Comparison of ENCODE assay signal across 1 cellular context in the genomic region with DNA sequence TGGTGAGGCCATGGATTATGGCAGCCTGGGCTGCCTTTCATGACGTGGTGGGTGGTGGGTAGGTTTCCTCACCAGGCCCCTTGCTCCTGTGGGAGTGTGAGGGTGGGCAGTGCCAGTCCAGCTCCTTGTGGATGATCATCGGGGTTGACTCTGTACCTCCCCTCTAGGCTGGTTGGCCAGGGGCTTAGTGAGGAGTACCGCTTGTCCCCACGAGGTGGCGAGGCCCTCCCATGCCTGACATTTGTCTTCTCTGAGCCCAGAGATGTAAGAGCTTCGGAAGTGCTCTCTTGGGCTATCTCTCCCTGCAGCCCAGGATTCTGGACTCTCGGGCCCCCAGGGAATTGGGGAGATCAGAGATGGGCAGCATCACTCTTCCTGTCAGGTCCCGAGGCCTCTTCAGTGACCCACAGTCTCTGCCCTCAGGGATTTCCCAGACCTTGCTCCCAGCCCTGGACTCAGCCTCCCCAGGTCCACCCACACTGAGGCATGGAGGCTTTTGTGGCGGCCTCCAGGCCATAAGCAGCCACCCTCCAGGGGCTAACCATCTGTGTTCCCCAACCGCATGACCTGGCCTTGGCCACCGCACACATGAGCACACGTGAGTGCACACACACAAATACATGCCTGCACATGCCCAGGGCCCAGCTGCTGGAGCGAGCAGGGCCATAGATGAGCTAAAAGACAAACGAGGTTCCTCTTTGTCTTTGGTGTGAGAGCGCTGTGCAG.
A peak's percentile ranks its signal among the peaks of the same experiment; 100 is the strongest.
TF ChIP-seq lines count a peak whose summit lies in the region.

No MANE protein-coding gene starts in this region.

TF ChIP-seq in GM12878, 131 proteins besides CTCF, POLR2A, EP300 and RAD21:
- TF ChIP-seq TCF12 (IDR thresholded peaks at IDR 0.05; ENCODE audit: low read depth, low read length) (peak; percentile 93), EED (IDR thresholded peaks at IDR 0.05; ENCODE audit: low read depth) (peak; percentile 50), CBX5 (IDR thresholded peaks at IDR 0.05; ENCODE audit: low read depth) (no peak), TCF3 (IDR thresholded peaks at IDR 0.05; ENCODE audit: borderline replicate concordance, insufficient read depth, low read depth, low read length) (peak; percentile 90; the same call in 1 of the 2 replicates), IKZF2 (IDR thresholded peaks at IDR 0.05) (peak; percentile 86 to 88; a peak in 3 of 4 replicates), EGR1 (IDR thresholded peaks at IDR 0.05; ENCODE audit: borderline replicate concordance in 1 of 2, low read depth in 2 of 2, low read length in 2 of 2) (peak in 1 of 2 experiments; percentile 28; a peak in 1 of 3 replicates), FOXM1 (IDR thresholded peaks at IDR 0.05; ENCODE audit: low read depth, low read length) (peak; percentile 45; the same call in 1 of the 2 replicates), BCL11A (IDR thresholded peaks at IDR 0.05; ENCODE audit: low read depth, low read length) (peak; percentile 81), MEF2B (IDR thresholded peaks at IDR 0.05; ENCODE audit: partially characterized antibody, poor library complexity, severe bottlenecking) (peak; percentile 84), IKZF1 (conservative IDR thresholded peaks at IDR 0.05) (peak; percentile 92), CREM (IDR thresholded peaks at IDR 0.05; ENCODE audit: low read depth) (peak; percentile 53; the same call in 1 of the 2 replicates), NBN (IDR thresholded peaks at IDR 0.05) (peak; percentile 75; the same call in 1 of the 2 replicates), ZNF207 (IDR thresholded peaks at IDR 0.05; ENCODE audit: borderline replicate concordance) (0 out of 2 replicates have a peak, but pooled peaks have one; percentile 48), YY1 (IDR thresholded peaks at IDR 0.05; ENCODE audit: low read depth, low read length) (peak; percentile 50; the same call in 1 of the 2 replicates), NFIC (IDR thresholded peaks at IDR 0.05; ENCODE audit: low read depth, low read length) (0 out of 2 replicates have a peak, but pooled peaks have one; percentile 52), CHD1 (IDR thresholded peaks at IDR 0.05; ENCODE audit: low read depth, low read length) (peak; percentile 90; the same call in 1 of the 2 replicates), CHD2 (IDR thresholded peaks at IDR 0.05; ENCODE audit: borderline replicate concordance, low read depth, low read length) (0 out of 2 replicates have a peak, but pooled peaks have one; percentile 28), POLR2AphosphoS5 (IDR thresholded peaks at IDR 0.05; ENCODE audit: low read length) (no peak), HDGF (IDR thresholded peaks at IDR 0.05) (no peak), NR2F1 (conservative IDR thresholded peaks at IDR 0.05) (peak; percentile 88), POLR2AphosphoS2 (IDR thresholded peaks at IDR 0.05; ENCODE audit: low read depth, low read length) (no peak), RAD51 (IDR thresholded peaks at IDR 0.05) (0 out of 2 replicates have a peak, but pooled peaks have one; percentile 31), RCOR1 (conservative IDR thresholded peaks at IDR 0.05; ENCODE audit: low read depth, low read length) (0 out of 2 replicates have a peak, but pooled peaks have one; percentile 51), KDM1A (IDR thresholded peaks at IDR 0.05; ENCODE audit: borderline replicate concordance) (no peak), SMARCA5 (IDR thresholded peaks at IDR 0.05) (peak; percentile 66; the same call in 1 of the 2 replicates), HCFC1 (IDR thresholded peaks at IDR 0.05; ENCODE audit: low read length) (no peak), DPF2 (IDR thresholded peaks at IDR 0.05) (peak; percentile 90), SMC3 (IDR thresholded peaks at IDR 0.05; ENCODE audit: borderline replicate concordance, low read length) (peak; percentile 77), ATF7 (IDR thresholded peaks at IDR 0.05; ENCODE audit: low read depth) (peak; percentile 58), SIN3A (IDR thresholded peaks at IDR 0.05; ENCODE audit: low read depth, low read length) (no peak), BHLHE40 (IDR thresholded peaks at IDR 0.05; ENCODE audit: borderline replicate concordance in 1 of 2, low read depth in 2 of 2, low read length in 1 of 2) (peak; percentile 99 to 100), FOXK2 (IDR thresholded peaks at IDR 0.05) (no peak), PAX5 (IDR thresholded peaks at IDR 0.05; ENCODE audit: borderline replicate concordance, low read depth, low read length) (peak; percentile 88), ZZZ3 (IDR thresholded peaks at IDR 0.05; ENCODE audit: control insufficient read depth, insufficient read length, low read depth) (no peak), CBFB (IDR thresholded peaks at IDR 0.05; ENCODE audit: low read depth) (peak; percentile 81; the same call in 1 of the 2 replicates), SP1 (IDR thresholded peaks at IDR 0.05; ENCODE audit: low read depth, low read length) (peak; percentile 41), TBL1XR1 (IDR thresholded peaks at IDR 0.05; ENCODE audit: low read depth, low read length) (0 out of 2 replicates have a peak, but pooled peaks have one; percentile 60), PAX8 (IDR thresholded peaks at IDR 0.05) (peak; percentile 87; the same call in 1 of the 2 replicates), MTA2 (IDR thresholded peaks at IDR 0.05; ENCODE audit: low read depth) (peak; percentile 72), GATAD2B (conservative IDR thresholded peaks at IDR 0.05; ENCODE audit: low read depth) (peak; percentile 81; the same call in 1 of the 2 replicates), NR2C1 (IDR thresholded peaks at IDR 0.05) (no peak), RUNX3 (IDR thresholded peaks at IDR 0.05; ENCODE audit: low read length) (peak; percentile 92)
- TF ChIP-seq, protein P1, sequence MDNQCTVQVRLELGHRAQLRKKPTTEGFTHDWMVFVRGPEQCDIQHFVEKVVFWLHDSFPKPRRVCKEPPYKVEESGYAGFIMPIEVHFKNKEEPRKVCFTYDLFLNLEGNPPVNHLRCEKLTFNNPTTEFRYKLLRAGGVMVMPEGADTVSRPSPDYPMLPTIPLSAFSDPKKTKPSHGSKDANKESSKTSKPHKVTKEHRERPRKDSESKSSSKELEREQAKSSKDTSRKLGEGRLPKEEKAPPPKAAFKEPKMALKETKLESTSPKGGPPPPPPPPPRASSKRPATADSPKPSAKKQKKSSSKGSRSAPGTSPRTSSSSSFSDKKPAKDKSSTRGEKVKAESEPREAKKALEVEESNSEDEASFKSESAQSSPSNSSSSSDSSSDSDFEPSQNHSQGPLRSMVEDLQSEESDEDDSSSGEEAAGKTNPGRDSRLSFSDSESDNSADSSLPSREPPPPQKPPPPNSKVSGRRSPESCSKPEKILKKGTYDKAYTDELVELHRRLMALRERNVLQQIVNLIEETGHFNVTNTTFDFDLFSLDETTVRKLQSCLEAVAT (IDR thresholded peaks at IDR 0.05) = peak; percentile 63; the same call in 1 of the 2 replicates
- TF ChIP-seq, protein P2, sequence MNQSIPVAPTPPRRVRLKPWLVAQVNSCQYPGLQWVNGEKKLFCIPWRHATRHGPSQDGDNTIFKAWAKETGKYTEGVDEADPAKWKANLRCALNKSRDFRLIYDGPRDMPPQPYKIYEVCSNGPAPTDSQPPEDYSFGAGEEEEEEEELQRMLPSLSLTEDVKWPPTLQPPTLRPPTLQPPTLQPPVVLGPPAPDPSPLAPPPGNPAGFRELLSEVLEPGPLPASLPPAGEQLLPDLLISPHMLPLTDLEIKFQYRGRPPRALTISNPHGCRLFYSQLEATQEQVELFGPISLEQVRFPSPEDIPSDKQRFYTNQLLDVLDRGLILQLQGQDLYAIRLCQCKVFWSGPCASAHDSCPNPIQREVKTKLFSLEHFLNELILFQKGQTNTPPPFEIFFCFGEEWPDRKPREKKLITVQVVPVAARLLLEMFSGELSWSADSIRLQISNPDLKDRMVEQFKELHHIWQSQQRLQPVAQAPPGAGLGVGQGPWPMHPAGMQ (IDR thresholded peaks at IDR 0.05; ENCODE audit: borderline replicate concordance) = peak; percentile 43; the same call in 1 of the 2 replicates
- TF ChIP-seq, protein P3, sequence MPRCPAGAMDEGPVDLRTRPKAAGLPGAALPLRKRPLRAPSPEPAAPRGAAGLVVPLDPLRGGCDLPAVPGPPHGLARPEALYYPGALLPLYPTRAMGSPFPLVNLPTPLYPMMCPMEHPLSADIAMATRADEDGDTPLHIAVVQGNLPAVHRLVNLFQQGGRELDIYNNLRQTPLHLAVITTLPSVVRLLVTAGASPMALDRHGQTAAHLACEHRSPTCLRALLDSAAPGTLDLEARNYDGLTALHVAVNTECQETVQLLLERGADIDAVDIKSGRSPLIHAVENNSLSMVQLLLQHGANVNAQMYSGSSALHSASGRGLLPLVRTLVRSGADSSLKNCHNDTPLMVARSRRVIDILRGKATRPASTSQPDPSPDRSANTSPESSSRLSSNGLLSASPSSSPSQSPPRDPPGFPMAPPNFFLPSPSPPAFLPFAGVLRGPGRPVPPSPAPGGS (IDR thresholded peaks at IDR 0.05; ENCODE audit: borderline replicate concordance, insufficient read depth, low read depth, low read length, poor library complexity, severe bottlenecking) = peak; percentile 33
- TF ChIP-seq, protein P4, sequence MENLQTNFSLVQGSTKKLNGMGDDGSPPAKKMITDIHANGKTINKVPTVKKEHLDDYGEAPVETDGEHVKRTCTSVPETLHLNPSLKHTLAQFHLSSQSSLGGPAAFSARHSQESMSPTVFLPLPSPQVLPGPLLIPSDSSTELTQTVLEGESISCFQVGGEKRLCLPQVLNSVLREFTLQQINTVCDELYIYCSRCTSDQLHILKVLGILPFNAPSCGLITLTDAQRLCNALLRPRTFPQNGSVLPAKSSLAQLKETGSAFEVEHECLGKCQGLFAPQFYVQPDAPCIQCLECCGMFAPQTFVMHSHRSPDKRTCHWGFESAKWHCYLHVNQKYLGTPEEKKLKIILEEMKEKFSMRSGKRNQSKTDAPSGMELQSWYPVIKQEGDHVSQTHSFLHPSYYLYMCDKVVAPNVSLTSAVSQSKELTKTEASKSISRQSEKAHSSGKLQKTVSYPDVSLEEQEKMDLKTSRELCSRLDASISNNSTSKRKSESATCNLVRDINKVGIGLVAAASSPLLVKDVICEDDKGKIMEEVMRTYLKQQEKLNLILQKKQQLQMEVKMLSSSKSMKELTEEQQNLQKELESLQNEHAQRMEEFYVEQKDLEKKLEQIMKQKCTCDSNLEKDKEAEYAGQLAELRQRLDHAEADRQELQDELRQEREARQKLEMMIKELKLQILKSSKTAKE (IDR thresholded peaks at IDR 0.05; ENCODE audit: low read depth, poor library complexity, severe bottlenecking) = peak; percentile 78
- TF ChIP-seq, protein P5, sequence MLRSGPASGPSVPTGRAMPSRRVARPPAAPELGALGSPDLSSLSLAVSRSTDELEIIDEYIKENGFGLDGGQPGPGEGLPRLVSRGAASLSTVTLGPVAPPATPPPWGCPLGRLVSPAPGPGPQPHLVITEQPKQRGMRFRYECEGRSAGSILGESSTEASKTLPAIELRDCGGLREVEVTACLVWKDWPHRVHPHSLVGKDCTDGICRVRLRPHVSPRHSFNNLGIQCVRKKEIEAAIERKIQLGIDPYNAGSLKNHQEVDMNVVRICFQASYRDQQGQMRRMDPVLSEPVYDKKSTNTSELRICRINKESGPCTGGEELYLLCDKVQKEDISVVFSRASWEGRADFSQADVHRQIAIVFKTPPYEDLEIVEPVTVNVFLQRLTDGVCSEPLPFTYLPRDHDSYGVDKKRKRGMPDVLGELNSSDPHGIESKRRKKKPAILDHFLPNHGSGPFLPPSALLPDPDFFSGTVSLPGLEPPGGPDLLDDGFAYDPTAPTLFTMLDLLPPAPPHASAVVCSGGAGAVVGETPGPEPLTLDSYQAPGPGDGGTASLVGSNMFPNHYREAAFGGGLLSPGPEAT (IDR thresholded peaks at IDR 0.05; ENCODE audit: low read depth) = 0 out of 2 replicates have a peak, but pooled peaks have one; percentile 56
- TF ChIP-seq, protein P6, sequence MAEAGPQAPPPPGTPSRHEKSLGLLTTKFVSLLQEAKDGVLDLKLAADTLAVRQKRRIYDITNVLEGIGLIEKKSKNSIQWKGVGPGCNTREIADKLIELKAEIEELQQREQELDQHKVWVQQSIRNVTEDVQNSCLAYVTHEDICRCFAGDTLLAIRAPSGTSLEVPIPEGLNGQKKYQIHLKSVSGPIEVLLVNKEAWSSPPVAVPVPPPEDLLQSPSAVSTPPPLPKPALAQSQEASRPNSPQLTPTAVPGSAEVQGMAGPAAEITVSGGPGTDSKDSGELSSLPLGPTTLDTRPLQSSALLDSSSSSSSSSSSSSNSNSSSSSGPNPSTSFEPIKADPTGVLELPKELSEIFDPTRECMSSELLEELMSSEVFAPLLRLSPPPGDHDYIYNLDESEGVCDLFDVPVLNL (IDR thresholded peaks at IDR 0.05; ENCODE audit: low read depth, low read length) = no peak
- TF ChIP-seq, protein P7, sequence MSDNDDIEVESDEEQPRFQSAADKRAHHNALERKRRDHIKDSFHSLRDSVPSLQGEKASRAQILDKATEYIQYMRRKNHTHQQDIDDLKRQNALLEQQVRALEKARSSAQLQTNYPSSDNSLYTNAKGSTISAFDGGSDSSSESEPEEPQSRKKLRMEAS (IDR thresholded peaks at IDR 0.05; ENCODE audit: low read depth, low read length) = peak; percentile 26; the same call in 1 of the 2 replicates
- TF ChIP-seq, protein P8, sequence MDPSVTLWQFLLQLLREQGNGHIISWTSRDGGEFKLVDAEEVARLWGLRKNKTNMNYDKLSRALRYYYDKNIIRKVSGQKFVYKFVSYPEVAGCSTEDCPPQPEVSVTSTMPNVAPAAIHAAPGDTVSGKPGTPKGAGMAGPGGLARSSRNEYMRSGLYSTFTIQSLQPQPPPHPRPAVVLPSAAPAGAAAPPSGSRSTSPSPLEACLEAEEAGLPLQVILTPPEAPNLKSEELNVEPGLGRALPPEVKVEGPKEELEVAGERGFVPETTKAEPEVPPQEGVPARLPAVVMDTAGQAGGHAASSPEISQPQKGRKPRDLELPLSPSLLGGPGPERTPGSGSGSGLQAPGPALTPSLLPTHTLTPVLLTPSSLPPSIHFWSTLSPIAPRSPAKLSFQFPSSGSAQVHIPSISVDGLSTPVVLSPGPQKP (IDR thresholded peaks at IDR 0.05; ENCODE audit: low read depth, low read length) = no peak
